1 cellular context compared by ENCODE assay signal in genomic region chr6:6008648-6009421, GRCh38.
TF ChIP-seq lines count a peak whose summit lies in the region.

No MANE protein-coding gene starts in this region.

TF ChIP-seq in GM12878, 131 proteins besides CTCF, POLR2A, EP300 and RAD21 (continued from another document):
- TF ChIP-seq, protein P1, sequence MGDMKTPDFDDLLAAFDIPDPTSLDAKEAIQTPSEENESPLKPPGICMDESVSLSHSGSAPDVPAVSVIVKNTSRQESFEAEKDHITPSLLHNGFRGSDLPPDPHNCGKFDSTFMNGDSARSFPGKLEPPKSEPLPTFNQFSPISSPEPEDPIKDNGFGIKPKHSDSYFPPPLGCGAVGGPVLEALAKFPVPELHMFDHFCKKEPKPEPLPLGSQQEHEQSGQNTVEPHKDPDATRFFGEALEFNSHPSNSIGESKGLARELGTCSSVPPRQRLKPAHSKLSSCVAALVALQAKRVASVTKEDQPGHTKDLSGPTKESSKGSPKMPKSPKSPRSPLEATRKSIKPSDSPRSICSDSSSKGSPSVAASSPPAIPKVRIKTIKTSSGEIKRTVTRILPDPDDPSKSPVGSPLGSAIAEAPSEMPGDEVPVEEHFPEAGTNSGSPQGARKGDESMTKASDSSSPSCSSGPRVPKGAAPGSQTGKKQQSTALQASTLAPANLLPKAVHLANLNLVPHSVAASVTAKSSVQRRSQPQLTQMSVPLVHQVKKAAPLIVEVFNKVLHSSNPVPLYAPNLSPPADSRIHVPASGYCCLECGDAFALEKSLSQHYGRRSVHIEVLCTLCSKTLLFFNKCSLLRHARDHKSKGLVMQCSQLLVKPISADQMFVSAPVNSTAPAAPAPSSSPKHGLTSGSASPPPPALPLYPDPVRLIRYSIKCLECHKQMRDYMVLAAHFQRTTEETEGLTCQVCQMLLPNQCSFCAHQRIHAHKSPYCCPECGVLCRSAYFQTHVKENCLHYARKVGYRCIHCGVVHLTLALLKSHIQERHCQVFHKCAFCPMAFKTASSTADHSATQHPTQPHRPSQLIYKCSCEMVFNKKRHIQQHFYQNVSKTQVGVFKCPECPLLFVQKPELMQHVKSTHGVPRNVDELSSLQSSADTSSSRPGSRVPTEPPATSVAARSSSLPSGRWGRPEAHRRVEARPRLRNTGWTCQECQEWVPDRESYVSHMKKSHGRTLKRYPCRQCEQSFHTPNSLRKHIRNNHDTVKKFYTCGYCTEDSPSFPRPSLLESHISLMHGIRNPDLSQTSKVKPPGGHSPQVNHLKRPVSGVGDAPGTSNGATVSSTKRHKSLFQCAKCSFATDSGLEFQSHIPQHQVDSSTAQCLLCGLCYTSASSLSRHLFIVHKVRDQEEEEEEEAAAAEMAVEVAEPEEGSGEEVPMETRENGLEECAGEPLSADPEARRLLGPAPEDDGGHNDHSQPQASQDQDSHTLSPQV (IDR thresholded peaks at IDR 0.05): no peak
- TF ChIP-seq ATF7 (IDR thresholded peaks at IDR 0.05; ENCODE audit: low read depth) (peak; percentile 62), CUX1 (IDR thresholded peaks at IDR 0.05; ENCODE audit: insufficient replicate concordance, low read depth, low read length) (no peak), POU2F2 (IDR thresholded peaks at IDR 0.05; ENCODE audit: borderline replicate concordance, low read depth, low read length) (no peak), CHD1 (IDR thresholded peaks at IDR 0.05; ENCODE audit: low read depth, low read length) (no peak), KDM1A (IDR thresholded peaks at IDR 0.05; ENCODE audit: borderline replicate concordance) (no peak), CBFB (IDR thresholded peaks at IDR 0.05; ENCODE audit: low read depth) (no peak), SUPT20H (IDR thresholded peaks at IDR 0.05; ENCODE audit: borderline replicate concordance, control insufficient read depth, low read depth, low read length) (no peak), SPI1 (IDR thresholded peaks at IDR 0.05; ENCODE audit: borderline replicate concordance, insufficient read depth, low read depth, low read length) (no peak), BCLAF1 (IDR thresholded peaks at IDR 0.05) (no peak), PAX8 (IDR thresholded peaks at IDR 0.05) (no peak), SMAD5 (IDR thresholded peaks at IDR 0.05; ENCODE audit: low read depth) (no peak), CBX5 (IDR thresholded peaks at IDR 0.05; ENCODE audit: low read depth) (no peak), NR2F1 (conservative IDR thresholded peaks at IDR 0.05) (no peak), MEF2B (IDR thresholded peaks at IDR 0.05; ENCODE audit: partially characterized antibody, poor library complexity, severe bottlenecking) (no peak), TCF7 (IDR thresholded peaks at IDR 0.05; ENCODE audit: borderline replicate concordance) (no peak), BACH1 (IDR thresholded peaks at IDR 0.05; ENCODE audit: borderline replicate concordance) (peak; percentile 69; the same call in 1 of the 2 replicates), POLR2AphosphoS5 (IDR thresholded peaks at IDR 0.05; ENCODE audit: low read length) (no peak), ZNF217 (IDR thresholded peaks at IDR 0.05) (no peak), NFXL1 (IDR thresholded peaks at IDR 0.05; ENCODE audit: borderline replicate concordance) (no peak), TCF3 (IDR thresholded peaks at IDR 0.05; ENCODE audit: borderline replicate concordance, insufficient read depth, low read depth, low read length) (no peak), JUNB (IDR thresholded peaks at IDR 0.05) (no peak), YBX1 (IDR thresholded peaks at IDR 0.05) (no peak), RELA (IDR thresholded peaks at IDR 0.05; ENCODE audit: borderline replicate concordance, partially characterized antibody) (no peak), JUND (IDR thresholded peaks at IDR 0.05; ENCODE audit: low read depth, low read length) (no peak), BCL11A (IDR thresholded peaks at IDR 0.05; ENCODE audit: low read depth, low read length) (no peak), SP1 (IDR thresholded peaks at IDR 0.05; ENCODE audit: low read depth, low read length) (peak; percentile 18), IKZF2 (IDR thresholded peaks at IDR 0.05) (no peak), SUZ12 (IDR thresholded peaks at IDR 0.05; ENCODE audit: unreplicated experiment) (no peak), SRF (IDR thresholded peaks at IDR 0.05; ENCODE audit: low read depth in 2 of 2, low read length in 2 of 2) (no peak), PBX3 (IDR thresholded peaks at IDR 0.05; ENCODE audit: insufficient replicate concordance, low read depth, low read length) (no peak), BHLHE40 (IDR thresholded peaks at IDR 0.05; ENCODE audit: borderline replicate concordance in 1 of 2, low read depth in 2 of 2, low read length in 1 of 2) (peak in 1 of 2 experiments; percentile 10; a peak in 1 of 4 replicates), RUNX3 (IDR thresholded peaks at IDR 0.05; ENCODE audit: low read length) (no peak)
- TF ChIP-seq, protein P2, sequence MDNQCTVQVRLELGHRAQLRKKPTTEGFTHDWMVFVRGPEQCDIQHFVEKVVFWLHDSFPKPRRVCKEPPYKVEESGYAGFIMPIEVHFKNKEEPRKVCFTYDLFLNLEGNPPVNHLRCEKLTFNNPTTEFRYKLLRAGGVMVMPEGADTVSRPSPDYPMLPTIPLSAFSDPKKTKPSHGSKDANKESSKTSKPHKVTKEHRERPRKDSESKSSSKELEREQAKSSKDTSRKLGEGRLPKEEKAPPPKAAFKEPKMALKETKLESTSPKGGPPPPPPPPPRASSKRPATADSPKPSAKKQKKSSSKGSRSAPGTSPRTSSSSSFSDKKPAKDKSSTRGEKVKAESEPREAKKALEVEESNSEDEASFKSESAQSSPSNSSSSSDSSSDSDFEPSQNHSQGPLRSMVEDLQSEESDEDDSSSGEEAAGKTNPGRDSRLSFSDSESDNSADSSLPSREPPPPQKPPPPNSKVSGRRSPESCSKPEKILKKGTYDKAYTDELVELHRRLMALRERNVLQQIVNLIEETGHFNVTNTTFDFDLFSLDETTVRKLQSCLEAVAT (IDR thresholded peaks at IDR 0.05): no peak
- TF ChIP-seq, protein P3, sequence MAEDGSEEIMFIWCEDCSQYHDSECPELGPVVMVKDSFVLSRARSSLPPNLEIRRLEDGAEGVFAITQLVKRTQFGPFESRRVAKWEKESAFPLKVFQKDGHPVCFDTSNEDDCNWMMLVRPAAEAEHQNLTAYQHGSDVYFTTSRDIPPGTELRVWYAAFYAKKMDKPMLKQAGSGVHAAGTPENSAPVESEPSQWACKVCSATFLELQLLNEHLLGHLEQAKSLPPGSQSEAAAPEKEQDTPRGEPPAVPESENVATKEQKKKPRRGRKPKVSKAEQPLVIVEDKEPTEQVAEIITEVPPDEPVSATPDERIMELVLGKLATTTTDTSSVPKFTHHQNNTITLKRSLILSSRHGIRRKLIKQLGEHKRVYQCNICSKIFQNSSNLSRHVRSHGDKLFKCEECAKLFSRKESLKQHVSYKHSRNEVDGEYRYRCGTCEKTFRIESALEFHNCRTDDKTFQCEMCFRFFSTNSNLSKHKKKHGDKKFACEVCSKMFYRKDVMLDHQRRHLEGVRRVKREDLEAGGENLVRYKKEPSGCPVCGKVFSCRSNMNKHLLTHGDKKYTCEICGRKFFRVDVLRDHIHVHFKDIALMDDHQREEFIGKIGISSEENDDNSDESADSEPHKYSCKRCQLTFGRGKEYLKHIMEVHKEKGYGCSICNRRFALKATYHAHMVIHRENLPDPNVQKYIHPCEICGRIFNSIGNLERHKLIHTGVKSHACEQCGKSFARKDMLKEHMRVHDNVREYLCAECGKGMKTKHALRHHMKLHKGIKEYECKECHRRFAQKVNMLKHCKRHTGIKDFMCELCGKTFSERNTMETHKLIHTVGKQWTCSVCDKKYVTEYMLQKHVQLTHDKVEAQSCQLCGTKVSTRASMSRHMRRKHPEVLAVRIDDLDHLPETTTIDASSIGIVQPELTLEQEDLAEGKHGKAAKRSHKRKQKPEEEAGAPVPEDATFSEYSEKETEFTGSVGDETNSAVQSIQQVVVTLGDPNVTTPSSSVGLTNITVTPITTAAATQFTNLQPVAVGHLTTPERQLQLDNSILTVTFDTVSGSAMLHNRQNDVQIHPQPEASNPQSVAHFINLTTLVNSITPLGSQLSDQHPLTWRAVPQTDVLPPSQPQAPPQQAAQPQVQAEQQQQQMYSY (CRISPR knock-in tag; IDR thresholded peaks at IDR 0.05): no peak
- TF ChIP-seq, protein P4, sequence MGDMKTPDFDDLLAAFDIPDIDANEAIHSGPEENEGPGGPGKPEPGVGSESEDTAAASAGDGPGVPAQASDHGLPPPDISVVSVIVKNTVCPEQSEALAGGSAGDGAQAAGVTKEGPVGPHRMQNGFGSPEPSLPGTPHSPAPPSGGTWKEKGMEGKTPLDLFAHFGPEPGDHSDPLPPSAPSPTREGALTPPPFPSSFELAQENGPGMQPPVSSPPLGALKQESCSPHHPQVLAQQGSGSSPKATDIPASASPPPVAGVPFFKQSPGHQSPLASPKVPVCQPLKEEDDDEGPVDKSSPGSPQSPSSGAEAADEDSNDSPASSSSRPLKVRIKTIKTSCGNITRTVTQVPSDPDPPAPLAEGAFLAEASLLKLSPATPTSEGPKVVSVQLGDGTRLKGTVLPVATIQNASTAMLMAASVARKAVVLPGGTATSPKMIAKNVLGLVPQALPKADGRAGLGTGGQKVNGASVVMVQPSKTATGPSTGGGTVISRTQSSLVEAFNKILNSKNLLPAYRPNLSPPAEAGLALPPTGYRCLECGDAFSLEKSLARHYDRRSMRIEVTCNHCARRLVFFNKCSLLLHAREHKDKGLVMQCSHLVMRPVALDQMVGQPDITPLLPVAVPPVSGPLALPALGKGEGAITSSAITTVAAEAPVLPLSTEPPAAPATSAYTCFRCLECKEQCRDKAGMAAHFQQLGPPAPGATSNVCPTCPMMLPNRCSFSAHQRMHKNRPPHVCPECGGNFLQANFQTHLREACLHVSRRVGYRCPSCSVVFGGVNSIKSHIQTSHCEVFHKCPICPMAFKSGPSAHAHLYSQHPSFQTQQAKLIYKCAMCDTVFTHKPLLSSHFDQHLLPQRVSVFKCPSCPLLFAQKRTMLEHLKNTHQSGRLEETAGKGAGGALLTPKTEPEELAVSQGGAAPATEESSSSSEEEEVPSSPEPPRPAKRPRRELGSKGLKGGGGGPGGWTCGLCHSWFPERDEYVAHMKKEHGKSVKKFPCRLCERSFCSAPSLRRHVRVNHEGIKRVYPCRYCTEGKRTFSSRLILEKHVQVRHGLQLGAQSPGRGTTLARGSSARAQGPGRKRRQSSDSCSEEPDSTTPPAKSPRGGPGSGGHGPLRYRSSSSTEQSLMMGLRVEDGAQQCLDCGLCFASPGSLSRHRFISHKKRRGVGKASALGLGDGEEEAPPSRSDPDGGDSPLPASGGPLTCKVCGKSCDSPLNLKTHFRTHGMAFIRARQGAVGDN (IDR thresholded peaks at IDR 0.05): no peak
